In the genomic region with DNA sequence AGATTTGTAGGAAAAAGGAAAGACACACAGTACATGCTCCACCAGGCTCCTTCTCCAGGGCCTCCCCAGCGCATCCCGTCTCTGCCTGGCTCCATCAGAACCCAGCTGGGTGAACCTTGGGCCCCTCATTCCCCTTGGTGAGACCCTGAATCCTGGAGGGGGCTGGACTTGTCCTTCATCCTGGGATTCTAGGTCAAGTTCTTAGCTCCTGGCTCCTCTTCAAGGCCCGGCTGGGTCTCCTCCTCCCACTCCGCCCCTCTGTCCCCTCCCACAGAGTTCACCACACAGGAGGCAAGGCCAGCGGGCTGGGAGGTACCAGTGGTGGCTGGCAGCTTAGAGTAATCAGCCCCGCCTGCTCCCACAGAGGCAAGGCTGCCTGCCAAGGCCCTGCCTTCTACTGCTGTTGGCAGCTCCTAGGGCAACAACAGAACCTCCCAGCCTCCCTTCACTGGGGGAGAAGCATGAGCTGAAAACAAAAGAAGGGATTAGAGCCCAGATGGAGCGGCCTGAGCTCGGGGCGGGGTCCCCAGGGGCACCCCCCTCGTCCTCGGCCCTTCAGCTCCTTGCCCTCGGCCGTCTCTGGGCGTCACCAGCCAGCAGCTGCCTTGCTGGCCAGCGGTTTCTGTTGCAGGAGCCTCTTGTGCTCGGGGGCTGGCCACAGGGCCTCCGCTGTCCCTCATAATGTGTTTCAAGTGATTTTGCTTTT, we compare ENCODE assay signal across 1 cellular context.
TF ChIP-seq lines count a peak whose summit lies in the region.

No MANE protein-coding gene starts in this region.

TF ChIP-seq in HepG2, 621 proteins besides CTCF, POLR2A, EP300 and RAD21 (continued from another document and continues in another):
- TF ChIP-seq, protein P1, sequence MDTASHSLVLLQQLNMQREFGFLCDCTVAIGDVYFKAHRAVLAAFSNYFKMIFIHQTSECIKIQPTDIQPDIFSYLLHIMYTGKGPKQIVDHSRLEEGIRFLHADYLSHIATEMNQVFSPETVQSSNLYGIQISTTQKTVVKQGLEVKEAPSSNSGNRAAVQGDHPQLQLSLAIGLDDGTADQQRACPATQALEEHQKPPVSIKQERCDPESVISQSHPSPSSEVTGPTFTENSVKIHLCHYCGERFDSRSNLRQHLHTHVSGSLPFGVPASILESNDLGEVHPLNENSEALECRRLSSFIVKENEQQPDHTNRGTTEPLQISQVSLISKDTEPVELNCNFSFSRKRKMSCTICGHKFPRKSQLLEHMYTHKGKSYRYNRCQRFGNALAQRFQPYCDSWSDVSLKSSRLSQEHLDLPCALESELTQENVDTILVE (CRISPR knock-in tag; IDR thresholded peaks at IDR 0.05): 0 out of 2 replicates have a peak, but pooled peaks have one; percentile 35
- TF ChIP-seq ZNF782 (CRISPR knock-in tag; IDR thresholded peaks at IDR 0.05; ENCODE audit: borderline replicate concordance): peak; percentile 57; the same call in 1 of the 2 replicates
- TF ChIP-seq, protein P2, sequence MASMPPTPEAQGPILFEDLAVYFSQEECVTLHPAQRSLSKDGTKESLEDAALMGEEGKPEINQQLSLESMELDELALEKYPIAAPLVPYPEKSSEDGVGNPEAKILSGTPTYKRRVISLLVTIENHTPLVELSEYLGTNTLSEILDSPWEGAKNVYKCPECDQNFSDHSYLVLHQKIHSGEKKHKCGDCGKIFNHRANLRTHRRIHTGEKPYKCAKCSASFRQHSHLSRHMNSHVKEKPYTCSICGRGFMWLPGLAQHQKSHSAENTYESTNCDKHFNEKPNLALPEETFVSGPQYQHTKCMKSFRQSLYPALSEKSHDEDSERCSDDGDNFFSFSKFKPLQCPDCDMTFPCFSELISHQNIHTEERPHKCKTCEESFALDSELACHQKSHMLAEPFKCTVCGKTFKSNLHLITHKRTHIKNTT (CRISPR knock-in tag; IDR thresholded peaks at IDR 0.05): no peak
- TF ChIP-seq, protein P3, sequence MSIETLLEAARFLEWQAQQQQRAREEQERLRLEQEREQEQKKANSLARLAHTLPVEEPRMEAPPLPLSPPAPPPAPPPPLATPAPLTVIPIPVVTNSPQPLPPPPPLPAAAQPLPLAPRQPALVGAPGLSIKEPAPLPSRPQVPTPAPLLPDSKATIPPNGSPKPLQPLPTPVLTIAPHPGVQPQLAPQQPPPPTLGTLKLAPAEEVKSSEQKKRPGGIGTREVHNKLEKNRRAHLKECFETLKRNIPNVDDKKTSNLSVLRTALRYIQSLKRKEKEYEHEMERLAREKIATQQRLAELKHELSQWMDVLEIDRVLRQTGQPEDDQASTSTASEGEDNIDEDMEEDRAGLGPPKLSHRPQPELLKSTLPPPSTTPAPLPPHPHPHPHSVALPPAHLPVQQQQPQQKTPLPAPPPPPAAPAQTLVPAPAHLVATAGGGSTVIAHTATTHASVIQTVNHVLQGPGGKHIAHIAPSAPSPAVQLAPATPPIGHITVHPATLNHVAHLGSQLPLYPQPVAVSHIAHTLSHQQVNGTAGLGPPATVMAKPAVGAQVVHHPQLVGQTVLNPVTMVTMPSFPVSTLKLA (IDR thresholded peaks at IDR 0.05): no peak
- no peak for TF ChIP-seq NR2F6 (IDR thresholded peaks at IDR 0.05)
- peak; percentile 65; the same call in 1 of the 2 replicates for TF ChIP-seq NR2F6 (CRISPR knock-in tag; IDR thresholded peaks at IDR 0.05)
- TF ChIP-seq, protein P4, sequence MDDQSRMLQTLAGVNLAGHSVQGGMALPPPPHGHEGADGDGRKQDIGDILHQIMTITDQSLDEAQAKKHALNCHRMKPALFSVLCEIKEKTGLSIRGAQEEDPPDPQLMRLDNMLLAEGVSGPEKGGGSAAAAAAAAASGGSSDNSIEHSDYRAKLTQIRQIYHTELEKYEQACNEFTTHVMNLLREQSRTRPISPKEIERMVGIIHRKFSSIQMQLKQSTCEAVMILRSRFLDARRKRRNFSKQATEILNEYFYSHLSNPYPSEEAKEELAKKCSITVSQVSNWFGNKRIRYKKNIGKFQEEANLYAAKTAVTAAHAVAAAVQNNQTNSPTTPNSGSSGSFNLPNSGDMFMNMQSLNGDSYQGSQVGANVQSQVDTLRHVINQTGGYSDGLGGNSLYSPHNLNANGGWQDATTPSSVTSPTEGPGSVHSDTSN (CRISPR knock-in tag; IDR thresholded peaks at IDR 0.05; ENCODE audit: borderline replicate concordance): no peak
- TF ChIP-seq SP5 (CRISPR knock-in tag; IDR thresholded peaks at IDR 0.05; ENCODE audit: borderline replicate concordance, low read depth): peak; percentile 98
- peak; percentile 91 for TF ChIP-seq ZNF230 (CRISPR knock-in tag; IDR thresholded peaks at IDR 0.05)
- TF ChIP-seq ZNF143 (CRISPR knock-in tag; IDR thresholded peaks at IDR 0.05): peak; percentile 41; the same call in 1 of the 2 replicates
- peak; percentile 77; the same call in 1 of the 2 replicates for TF ChIP-seq ZNF556 (CRISPR knock-in tag; IDR thresholded peaks at IDR 0.05; ENCODE audit: borderline replicate concordance)
- TF ChIP-seq TBP (CRISPR knock-in tag; IDR thresholded peaks at IDR 0.05): no peak
- TF ChIP-seq FOSL2 (CRISPR knock-in tag; IDR thresholded peaks at IDR 0.05): peak; percentile 39; the same call in 1 of the 2 replicates
- TF ChIP-seq KMT2B (CRISPR knock-in tag; IDR thresholded peaks at IDR 0.05): peak; percentile 73; the same call in 1 of the 2 replicates
- TF ChIP-seq KMT2A (CRISPR knock-in tag; IDR thresholded peaks at IDR 0.05): peak; percentile 29; the same call in 1 of the 2 replicates
- TF ChIP-seq HOXA3 (CRISPR knock-in tag; IDR thresholded peaks at IDR 0.05): peak; percentile 73
- TF ChIP-seq, protein P5, sequence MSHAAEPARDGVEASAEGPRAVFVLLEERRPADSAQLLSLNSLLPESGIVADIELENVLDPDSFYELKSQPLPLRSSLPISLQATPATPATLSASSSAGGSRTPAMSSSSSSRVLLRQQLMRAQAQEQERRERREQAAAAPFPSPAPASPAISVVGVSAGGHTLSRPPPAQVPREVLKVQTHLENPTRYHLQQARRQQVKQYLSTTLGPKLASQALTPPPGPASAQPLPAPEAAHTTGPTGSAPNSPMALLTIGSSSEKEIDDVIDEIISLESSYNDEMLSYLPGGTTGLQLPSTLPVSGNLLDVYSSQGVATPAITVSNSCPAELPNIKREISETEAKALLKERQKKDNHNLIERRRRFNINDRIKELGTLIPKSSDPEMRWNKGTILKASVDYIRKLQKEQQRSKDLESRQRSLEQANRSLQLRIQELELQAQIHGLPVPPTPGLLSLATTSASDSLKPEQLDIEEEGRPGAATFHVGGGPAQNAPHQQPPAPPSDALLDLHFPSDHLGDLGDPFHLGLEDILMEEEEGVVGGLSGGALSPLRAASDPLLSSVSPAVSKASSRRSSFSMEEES (CRISPR knock-in tag; IDR thresholded peaks at IDR 0.05): peak; percentile 76; the same call in 1 of the 2 replicates
- TF ChIP-seq SKI (IDR thresholded peaks at IDR 0.05; ENCODE audit: partially characterized antibody): peak; percentile 78
- TF ChIP-seq FOXO1 (CRISPR knock-in tag; IDR thresholded peaks at IDR 0.05): peak; percentile 55; the same call in 1 of the 2 replicates
- TF ChIP-seq ZFP82 (CRISPR knock-in tag; IDR thresholded peaks at IDR 0.05; ENCODE audit: borderline replicate concordance): no peak
- TF ChIP-seq, protein P6, sequence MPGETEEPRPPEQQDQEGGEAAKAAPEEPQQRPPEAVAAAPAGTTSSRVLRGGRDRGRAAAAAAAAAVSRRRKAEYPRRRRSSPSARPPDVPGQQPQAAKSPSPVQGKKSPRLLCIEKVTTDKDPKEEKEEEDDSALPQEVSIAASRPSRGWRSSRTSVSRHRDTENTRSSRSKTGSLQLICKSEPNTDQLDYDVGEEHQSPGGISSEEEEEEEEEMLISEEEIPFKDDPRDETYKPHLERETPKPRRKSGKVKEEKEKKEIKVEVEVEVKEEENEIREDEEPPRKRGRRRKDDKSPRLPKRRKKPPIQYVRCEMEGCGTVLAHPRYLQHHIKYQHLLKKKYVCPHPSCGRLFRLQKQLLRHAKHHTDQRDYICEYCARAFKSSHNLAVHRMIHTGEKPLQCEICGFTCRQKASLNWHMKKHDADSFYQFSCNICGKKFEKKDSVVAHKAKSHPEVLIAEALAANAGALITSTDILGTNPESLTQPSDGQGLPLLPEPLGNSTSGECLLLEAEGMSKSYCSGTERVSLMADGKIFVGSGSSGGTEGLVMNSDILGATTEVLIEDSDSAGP (CRISPR knock-in tag; IDR thresholded peaks at IDR 0.05; ENCODE audit: borderline replicate concordance): no peak
- TF ChIP-seq ZNF768 (CRISPR knock-in tag; IDR thresholded peaks at IDR 0.05): peak; percentile 73
- TF ChIP-seq, protein P7, sequence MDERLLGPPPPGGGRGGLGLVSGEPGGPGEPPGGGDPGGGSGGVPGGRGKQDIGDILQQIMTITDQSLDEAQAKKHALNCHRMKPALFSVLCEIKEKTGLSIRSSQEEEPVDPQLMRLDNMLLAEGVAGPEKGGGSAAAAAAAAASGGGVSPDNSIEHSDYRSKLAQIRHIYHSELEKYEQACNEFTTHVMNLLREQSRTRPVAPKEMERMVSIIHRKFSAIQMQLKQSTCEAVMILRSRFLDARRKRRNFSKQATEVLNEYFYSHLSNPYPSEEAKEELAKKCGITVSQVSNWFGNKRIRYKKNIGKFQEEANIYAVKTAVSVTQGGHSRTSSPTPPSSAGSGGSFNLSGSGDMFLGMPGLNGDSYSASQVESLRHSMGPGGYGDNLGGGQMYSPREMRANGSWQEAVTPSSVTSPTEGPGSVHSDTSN (CRISPR knock-in tag; IDR thresholded peaks at IDR 0.05): no peak
- TF ChIP-seq ASH2L (IDR thresholded peaks at IDR 0.05; ENCODE audit: insufficient read length, low read depth, low read length): peak; percentile 24
- TF ChIP-seq FOXA1 (IDR thresholded peaks at IDR 0.05): no peak
- peak; percentile 59 for TF ChIP-seq FOXA1 (CRISPR knock-in tag; IDR thresholded peaks at IDR 0.05)
- TF ChIP-seq BCL6 (CRISPR knock-in tag; IDR thresholded peaks at IDR 0.05): peak; percentile 89
- TF ChIP-seq XRCC5 (optimal IDR thresholded peaks at IDR 0.05; ENCODE audit: low read length): no peak
- no peak; the same call in none of the 2 replicates for TF ChIP-seq ZNF629 (CRISPR knock-in tag; conservative IDR thresholded peaks at IDR 0.05)
- no peak; the same call in 1 of the 2 replicates for TF ChIP-seq ZNF7 (CRISPR knock-in tag; IDR thresholded peaks at IDR 0.05)
- TF ChIP-seq, protein P8, sequence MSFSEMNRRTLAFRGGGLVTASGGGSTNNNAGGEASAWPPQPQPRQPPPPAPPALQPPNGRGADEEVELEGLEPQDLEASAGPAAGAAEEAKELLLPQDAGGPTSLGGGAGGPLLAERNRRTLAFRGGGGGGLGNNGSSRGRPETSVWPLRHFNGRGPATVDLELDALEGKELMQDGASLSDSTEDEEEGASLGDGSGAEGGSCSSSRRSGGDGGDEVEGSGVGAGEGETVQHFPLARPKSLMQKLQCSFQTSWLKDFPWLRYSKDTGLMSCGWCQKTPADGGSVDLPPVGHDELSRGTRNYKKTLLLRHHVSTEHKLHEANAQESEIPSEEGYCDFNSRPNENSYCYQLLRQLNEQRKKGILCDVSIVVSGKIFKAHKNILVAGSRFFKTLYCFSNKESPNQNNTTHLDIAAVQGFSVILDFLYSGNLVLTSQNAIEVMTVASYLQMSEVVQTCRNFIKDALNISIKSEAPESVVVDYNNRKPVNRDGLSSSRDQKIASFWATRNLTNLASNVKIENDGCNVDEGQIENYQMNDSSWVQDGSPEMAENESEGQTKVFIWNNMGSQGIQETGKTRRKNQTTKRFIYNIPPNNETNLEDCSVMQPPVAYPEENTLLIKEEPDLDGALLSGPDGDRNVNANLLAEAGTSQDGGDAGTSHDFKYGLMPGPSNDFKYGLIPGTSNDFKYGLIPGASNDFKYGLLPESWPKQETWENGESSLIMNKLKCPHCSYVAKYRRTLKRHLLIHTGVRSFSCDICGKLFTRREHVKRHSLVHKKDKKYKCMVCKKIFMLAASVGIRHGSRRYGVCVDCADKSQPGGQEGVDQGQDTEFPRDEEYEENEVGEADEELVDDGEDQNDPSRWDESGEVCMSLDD (CRISPR knock-in tag; IDR thresholded peaks at IDR 0.05; ENCODE audit: borderline replicate concordance): no peak; the same call in 1 of the 2 replicates
- no peak for TF ChIP-seq ZNF224 (CRISPR knock-in tag; IDR thresholded peaks at IDR 0.05)
- TF ChIP-seq, protein P9, sequence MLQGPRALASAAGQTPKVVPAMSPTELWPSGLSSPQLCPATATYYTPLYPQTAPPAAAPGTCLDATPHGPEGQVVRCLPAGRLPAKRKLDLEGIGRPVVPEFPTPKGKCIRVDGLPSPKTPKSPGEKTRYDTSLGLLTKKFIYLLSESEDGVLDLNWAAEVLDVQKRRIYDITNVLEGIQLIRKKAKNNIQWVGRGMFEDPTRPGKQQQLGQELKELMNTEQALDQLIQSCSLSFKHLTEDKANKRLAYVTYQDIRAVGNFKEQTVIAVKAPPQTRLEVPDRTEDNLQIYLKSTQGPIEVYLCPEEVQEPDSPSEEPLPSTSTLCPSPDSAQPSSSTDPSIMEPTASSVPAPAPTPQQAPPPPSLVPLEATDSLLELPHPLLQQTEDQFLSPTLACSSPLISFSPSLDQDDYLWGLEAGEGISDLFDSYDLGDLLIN (CRISPR knock-in tag; IDR thresholded peaks at IDR 0.05; ENCODE audit: borderline replicate concordance): peak; percentile 47
- no peak for TF ChIP-seq FOXP1 (IDR thresholded peaks at IDR 0.05)
- TF ChIP-seq FOXP1 (CRISPR knock-in tag; IDR thresholded peaks at IDR 0.05): peak; percentile 55
- no peak for TF ChIP-seq PLRG1 (conservative IDR thresholded peaks at IDR 0.05)
- TF ChIP-seq EEA1 (CRISPR knock-in tag; IDR thresholded peaks at IDR 0.05; ENCODE audit: borderline replicate concordance): peak; percentile 58
- TF ChIP-seq GATA4 (IDR thresholded peaks at IDR 0.05; ENCODE audit: borderline replicate concordance, low read depth): 0 out of 2 replicates have a peak, but pooled peaks have one; percentile 66
- TF ChIP-seq, protein P10, sequence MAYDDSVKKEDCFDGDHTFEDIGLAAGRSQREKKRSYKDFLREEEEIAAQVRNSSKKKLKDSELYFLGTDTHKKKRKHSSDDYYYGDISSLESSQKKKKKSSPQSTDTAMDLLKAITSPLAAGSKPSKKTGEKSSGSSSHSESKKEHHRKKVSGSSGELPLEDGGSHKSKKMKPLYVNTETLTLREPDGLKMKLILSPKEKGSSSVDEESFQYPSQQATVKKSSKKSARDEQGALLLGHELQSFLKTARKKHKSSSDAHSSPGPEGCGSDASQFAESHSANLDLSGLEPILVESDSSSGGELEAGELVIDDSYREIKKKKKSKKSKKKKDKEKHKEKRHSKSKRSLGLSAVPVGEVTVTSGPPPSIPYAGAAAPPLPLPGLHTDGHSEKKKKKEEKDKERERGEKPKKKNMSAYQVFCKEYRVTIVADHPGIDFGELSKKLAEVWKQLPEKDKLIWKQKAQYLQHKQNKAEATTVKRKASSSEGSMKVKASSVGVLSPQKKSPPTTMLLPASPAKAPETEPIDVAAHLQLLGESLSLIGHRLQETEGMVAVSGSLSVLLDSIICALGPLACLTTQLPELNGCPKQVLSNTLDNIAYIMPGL (CRISPR knock-in tag; IDR thresholded peaks at IDR 0.05; ENCODE audit: borderline replicate concordance in 1 of 2, low read depth in 1 of 2): peak; percentile 77 to 90
- peak; percentile 82 for TF ChIP-seq ARNTL (CRISPR knock-in tag; IDR thresholded peaks at IDR 0.05)
- peak; percentile 71; the same call in 1 of the 2 replicates for TF ChIP-seq ZNF264 (CRISPR knock-in tag; IDR thresholded peaks at IDR 0.05)
- no peak for TF ChIP-seq REL (CRISPR knock-in tag; conservative IDR thresholded peaks at IDR 0.05)
- peak; percentile 63 for TF ChIP-seq NFKB2 (CRISPR knock-in tag; IDR thresholded peaks at IDR 0.05; ENCODE audit: borderline replicate concordance)
- TF ChIP-seq, protein P11, sequence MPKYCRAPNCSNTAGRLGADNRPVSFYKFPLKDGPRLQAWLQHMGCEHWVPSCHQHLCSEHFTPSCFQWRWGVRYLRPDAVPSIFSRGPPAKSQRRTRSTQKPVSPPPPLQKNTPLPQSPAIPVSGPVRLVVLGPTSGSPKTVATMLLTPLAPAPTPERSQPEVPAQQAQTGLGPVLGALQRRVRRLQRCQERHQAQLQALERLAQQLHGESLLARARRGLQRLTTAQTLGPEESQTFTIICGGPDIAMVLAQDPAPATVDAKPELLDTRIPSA (CRISPR knock-in tag; IDR thresholded peaks at IDR 0.05; ENCODE audit: borderline replicate concordance): no peak
- no peak; the same call in 1 of the 2 replicates for TF ChIP-seq ZBTB8A (CRISPR knock-in tag; IDR thresholded peaks at IDR 0.05; ENCODE audit: borderline replicate concordance, low read depth)
- TF ChIP-seq ZSCAN25 (CRISPR knock-in tag; IDR thresholded peaks at IDR 0.05): no peak
